Comparison of ENCODE assay signal across 8 cellular contexts in the genomic region with DNA sequence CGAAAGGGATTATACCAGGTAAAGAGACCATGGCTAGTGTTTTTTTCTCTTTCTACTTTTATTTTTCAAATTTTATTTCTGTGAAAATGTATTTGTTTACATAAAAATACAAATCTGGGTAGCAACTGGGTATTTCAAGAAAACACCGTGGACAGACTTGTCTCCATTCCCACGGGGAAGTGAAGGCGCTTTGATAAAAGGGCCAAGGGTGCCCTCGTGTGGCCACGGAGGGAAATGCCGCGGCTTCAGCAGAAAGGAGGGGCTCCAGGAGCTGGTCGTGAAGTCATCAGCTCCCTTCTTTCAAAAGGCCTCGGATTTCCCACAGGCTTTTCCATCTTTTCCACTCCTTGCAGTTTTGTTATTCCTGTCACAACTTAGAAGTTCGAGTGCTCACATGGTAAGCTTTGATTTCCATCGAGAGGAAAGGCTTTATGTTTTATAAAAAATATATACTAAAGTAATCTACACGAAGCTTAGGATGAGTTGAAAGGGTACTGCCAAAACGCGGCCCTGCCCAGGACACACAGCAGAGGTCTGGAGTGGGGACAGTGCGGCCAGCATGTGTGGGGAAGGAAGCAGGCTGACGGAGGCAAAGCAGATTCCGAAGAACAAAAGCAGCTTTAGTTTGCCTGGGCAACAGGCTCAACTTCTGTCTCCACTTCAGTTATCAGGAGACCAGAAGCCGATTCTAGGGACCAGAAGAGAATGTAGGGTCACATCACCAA. TPM values are rescaled to one million over a fixed set of nuclear protein-coding genes. Genes with fewer than 3 reads are reported as not detected.
DNase-seq lines count a peak whose midpoint lies in the region; ATAC-seq and TF ChIP-seq lines count a peak whose summit lies in the region.

No MANE protein-coding gene starts in this region.

- no peak overlapping the region for H3K4ac ChIP-seq in mesendoderm (ENCODE audit: low read depth, low read length)

- H3K4me1 ChIP-seq in HEK293 (ENCODE audit: control insufficient read depth, insufficient read depth, low read length) (no peaks in the 10 kb centered on the region), mesendoderm (ENCODE audit: control insufficient read depth, low read depth, low read length) (no peaks in the 10 kb centered on the region)

- peak; percentile 65 for TF ChIP-seq CTCF in HEK293 (tag by site-specific recombination; IDR thresholded peaks at IDR 0.05)

- H2BK120ac ChIP-seq in mesendoderm (ENCODE audit: low read depth, low read length): no peak overlapping the region

- no peaks in the 10 kb centered on the region for H3K79me2 ChIP-seq in mesendoderm (ENCODE audit: control insufficient read depth, insufficient read depth, low read length)

- H3K23ac ChIP-seq in mesendoderm (ENCODE audit: low read length): no peak overlapping the region

- H3K27me3 ChIP-seq in mesendoderm (ENCODE audit: insufficient read depth, low read length, poor library complexity): no peaks in the 10 kb centered on the region

- CTCF ChIA-PET in HEK293 (lab: Yijun Ruan, JAX): interaction anchor here (0.6 to 6.3 kb wide), 57 partner anchors 11 to 761 kb away, joined by 3 to 470 read pairs (median 4); a partner anchor contains a TSS

- POLR2A ChIA-PET in HEK293 (lab: Yijun Ruan, JAX): interaction anchor here (1.0 to 3.1 kb wide), 8 partner anchors 15 to 177 kb away, joined by 4 to 42 read pairs (median 6); a partner anchor contains a TSS

- no peak overlapping the region for H3K4me2 ChIP-seq in mesendoderm (ENCODE audit: low read length)

- DNase-seq in AML-193 (lab: John Stamatoyannopoulos, UW) (peak; percentile 24 to 28), NCI-H82 treated with DMSO at 0.1 percent for 48 hours (lab: John Stamatoyannopoulos, UW; ENCODE audit: unreplicated experiment) (peak; percentile 72), mesendoderm (peak; percentile 85)
- peak; percentile 58 to 75 for DNase-seq in activated CD8-positive, alpha-beta memory T cell treated with anti-CD3 and anti-CD28 coated beads for 1 hour (ENCODE audit: extremely low read depth in 1 of 2, low read depth in 1 of 2)
- peak; percentile 86 for DNase-seq in effector CD8-positive, alpha-beta T cell (lab: John Stamatoyannopoulos, UW)
- peak; percentile 87 for DNase-seq in stimulated activated CD8-positive, alpha-beta memory T cell treated with anti-CD3 and anti-CD28 coated beads, Interleukin-15, amount 100 ng/mL, for 1 hour (ENCODE audit: low read depth)

- H3K18ac ChIP-seq in mesendoderm (ENCODE audit: low read length): no peak overlapping the region

- no peak overlapping the region for H3K9ac ChIP-seq in mesendoderm (ENCODE audit: low read length)

- H2BK5ac ChIP-seq in mesendoderm (ENCODE audit: low read length): no peak overlapping the region

- H4K5ac ChIP-seq in mesendoderm (ENCODE audit: low read length): no peak overlapping the region

- no peak for ATAC-seq in GM18502 (IDR thresholded peaks at IDR 0.05; ENCODE audit: poor library complexity, unreplicated experiment)

- H3K36me3 ChIP-seq in HEK293 (ENCODE audit: control insufficient read depth in 2 of 2, insufficient read depth in 1 of 2, low read length in 2 of 2) (peaks cover 18 to 53% of the 10 kb centered on the region in 2 experiments; a peak in 2 of 3 replicates), mesendoderm (ENCODE audit: control insufficient read depth, insufficient read depth, low read length) (peaks cover 4% of the 10 kb centered on the region)

- no peak overlapping the region for H2AK5ac ChIP-seq in mesendoderm (ENCODE audit: low read length)

- no peak overlapping the region for H3K56ac ChIP-seq in mesendoderm (ENCODE audit: low read length)

- H2BK15ac ChIP-seq in mesendoderm (replicated peaks; ENCODE audit: low read depth): no peak overlapping the region

- H3K27ac ChIP-seq in HEK293 (ENCODE audit: extremely low read depth, low read depth, low read length) (no peak overlapping the region), mesendoderm (ENCODE audit: low read depth, low read length) (no peak overlapping the region)

- H3K4me3 ChIP-seq in HEK293 (ENCODE audit: low read depth, low read length) (no peak overlapping the region), mesendoderm (ENCODE audit: low read length) (no peak overlapping the region)

- no peaks in the 10 kb centered on the region for H3K9me3 ChIP-seq in HEK293 (ENCODE audit: control insufficient read depth, insufficient read depth, low read depth, low read length)

- WGBS in mesendoderm (ENCODE audit: extremely low coverage, insufficient coverage, low lambda C conversion rate): no CpG with 5 or more reads among the region's 19 CpGs

- peaks cover 2% of the 10 kb centered on the region for H3K79me1 ChIP-seq in mesendoderm (ENCODE audit: low read length)

- no peak overlapping the region for H4K8ac ChIP-seq in mesendoderm (ENCODE audit: low read depth, low read length)

TF ChIP-seq in HEK293, 187 proteins besides CTCF, POLR2A, EP300 and RAD21 (continues in another document):
- no peak for TF ChIP-seq ZNF426 (tag by site-specific recombination; IDR thresholded peaks at IDR 0.05)
- no peak for TF ChIP-seq ZNF747 (tag by site-specific recombination; IDR thresholded peaks at IDR 0.05)
- no peak for TF ChIP-seq ZNF514 (tag by site-specific recombination; IDR thresholded peaks at IDR 0.05)
- TF ChIP-seq ZNF701 (tag by site-specific recombination; IDR thresholded peaks at IDR 0.05): no peak
- no peak for TF ChIP-seq ZIC2 (tag by site-specific recombination; IDR thresholded peaks at IDR 0.05)
- no peak for TF ChIP-seq ZBTB17 (tag by site-specific recombination; IDR thresholded peaks at IDR 0.05)
- TF ChIP-seq, protein P1, sequence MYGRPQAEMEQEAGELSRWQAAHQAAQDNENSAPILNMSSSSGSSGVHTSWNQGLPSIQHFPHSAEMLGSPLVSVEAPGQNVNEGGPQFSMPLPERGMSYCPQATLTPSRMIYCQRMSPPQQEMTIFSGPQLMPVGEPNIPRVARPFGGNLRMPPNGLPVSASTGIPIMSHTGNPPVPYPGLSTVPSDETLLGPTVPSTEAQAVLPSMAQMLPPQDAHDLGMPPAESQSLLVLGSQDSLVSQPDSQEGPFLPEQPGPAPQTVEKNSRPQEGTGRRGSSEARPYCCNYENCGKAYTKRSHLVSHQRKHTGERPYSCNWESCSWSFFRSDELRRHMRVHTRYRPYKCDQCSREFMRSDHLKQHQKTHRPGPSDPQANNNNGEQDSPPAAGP (tag by site-specific recombination; IDR thresholded peaks at IDR 0.05): no peak
- no peak for TF ChIP-seq ZBTB21 (tag by site-specific recombination; IDR thresholded peaks at IDR 0.05)
- TF ChIP-seq ZNF292 (tag by site-specific recombination; IDR thresholded peaks at IDR 0.05; ENCODE audit: borderline replicate concordance, low read depth): no peak
- TF ChIP-seq IKZF3 (tag by site-specific recombination; IDR thresholded peaks at IDR 0.05): 0 out of 2 replicates have a peak, but pooled peaks have one; percentile 13
- TF ChIP-seq ZNF530 (tag by site-specific recombination; IDR thresholded peaks at IDR 0.05; ENCODE audit: low read depth): no peak
- no peak for TF ChIP-seq ZNF791 (tag by site-specific recombination; IDR thresholded peaks at IDR 0.05)
- TF ChIP-seq ZNF37A (tag by site-specific recombination; IDR thresholded peaks at IDR 0.05): 0 out of 2 replicates have a peak, but pooled peaks have one; percentile 1
- peak; percentile 33; the same call in 1 of the 2 replicates for TF ChIP-seq KLF8 (tag by site-specific recombination; IDR thresholded peaks at IDR 0.05)
- no peak for TF ChIP-seq ZBTB7A (tag by site-specific recombination; IDR thresholded peaks at IDR 0.05; ENCODE audit: low read depth)
- no peak for TF ChIP-seq ZNF10 (tag by site-specific recombination; IDR thresholded peaks at IDR 0.05)
- TF ChIP-seq OVOL3 (tag by site-specific recombination; IDR thresholded peaks at IDR 0.05): no peak
- 0 out of 2 replicates have a peak, but pooled peaks have one; percentile 23 for TF ChIP-seq ZNF366 (tag by site-specific recombination; conservative IDR thresholded peaks at IDR 0.05)
- no peak for TF ChIP-seq SETDB1 (IDR thresholded peaks at IDR 0.05; ENCODE audit: insufficient read length, low read length)
- no peak for TF ChIP-seq ZNF2 (tag by site-specific recombination; IDR thresholded peaks at IDR 0.05)
- TF ChIP-seq, protein P2, sequence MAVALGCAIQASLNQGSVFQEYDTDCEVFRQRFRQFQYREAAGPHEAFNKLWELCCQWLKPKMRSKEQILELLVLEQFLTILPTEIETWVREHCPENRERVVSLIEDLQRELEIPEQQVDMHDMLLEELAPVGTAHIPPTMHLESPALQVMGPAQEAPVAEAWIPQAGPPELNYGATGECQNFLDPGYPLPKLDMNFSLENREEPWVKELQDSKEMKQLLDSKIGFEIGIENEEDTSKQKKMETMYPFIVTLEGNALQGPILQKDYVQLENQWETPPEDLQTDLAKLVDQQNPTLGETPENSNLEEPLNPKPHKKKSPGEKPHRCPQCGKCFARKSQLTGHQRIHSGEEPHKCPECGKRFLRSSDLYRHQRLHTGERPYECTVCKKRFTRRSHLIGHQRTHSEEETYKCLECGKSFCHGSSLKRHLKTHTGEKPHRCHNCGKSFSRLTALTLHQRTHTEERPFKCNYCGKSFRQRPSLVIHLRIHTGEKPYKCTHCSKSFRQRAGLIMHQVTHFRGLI (tag by site-specific recombination; IDR thresholded peaks at IDR 0.05): no peak
- TF ChIP-seq, protein P3, sequence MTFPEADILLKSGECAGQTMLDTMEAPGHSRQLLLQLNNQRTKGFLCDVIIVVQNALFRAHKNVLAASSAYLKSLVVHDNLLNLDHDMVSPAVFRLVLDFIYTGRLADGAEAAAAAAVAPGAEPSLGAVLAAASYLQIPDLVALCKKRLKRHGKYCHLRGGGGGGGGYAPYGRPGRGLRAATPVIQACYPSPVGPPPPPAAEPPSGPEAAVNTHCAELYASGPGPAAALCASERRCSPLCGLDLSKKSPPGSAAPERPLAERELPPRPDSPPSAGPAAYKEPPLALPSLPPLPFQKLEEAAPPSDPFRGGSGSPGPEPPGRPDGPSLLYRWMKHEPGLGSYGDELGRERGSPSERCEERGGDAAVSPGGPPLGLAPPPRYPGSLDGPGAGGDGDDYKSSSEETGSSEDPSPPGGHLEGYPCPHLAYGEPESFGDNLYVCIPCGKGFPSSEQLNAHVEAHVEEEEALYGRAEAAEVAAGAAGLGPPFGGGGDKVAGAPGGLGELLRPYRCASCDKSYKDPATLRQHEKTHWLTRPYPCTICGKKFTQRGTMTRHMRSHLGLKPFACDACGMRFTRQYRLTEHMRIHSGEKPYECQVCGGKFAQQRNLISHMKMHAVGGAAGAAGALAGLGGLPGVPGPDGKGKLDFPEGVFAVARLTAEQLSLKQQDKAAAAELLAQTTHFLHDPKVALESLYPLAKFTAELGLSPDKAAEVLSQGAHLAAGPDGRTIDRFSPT (tag by site-specific recombination; IDR thresholded peaks at IDR 0.05): no peak
- TF ChIP-seq REPIN1 (tag by site-specific recombination; IDR thresholded peaks at IDR 0.05; ENCODE audit: low read depth): no peak
- no peak for TF ChIP-seq ZNF624 (tag by site-specific recombination; IDR thresholded peaks at IDR 0.05)
- TF ChIP-seq PRDM1 (tag by site-specific recombination; IDR thresholded peaks at IDR 0.05): no peak

RNA-seq across cellular contexts. Expression of a gene that starts 15.3 kb away (rescaled TPM):
- polyA plus RNA-seq in mesendoderm (2013, experiment 1 of 2): 10.1 TPM
- 10.7 TPM for polyA plus RNA-seq in mesendoderm (2013, experiment 2 of 2)

Comparison
In these comparisons a context has a peak if more than half of its experiments do, and no peak if none do; other contexts are left out.
1. DNase-seq: peak in every context shown above with its lines; median percentile 87 in stimulated activated CD8-positive, alpha-beta memory T cell treated with anti-CD3 and anti-CD28 coated beads, Interleukin-15, amount 100 ng/mL, for 1 hour; 86 in effector CD8-positive, alpha-beta T cell; 85 in mesendoderm; 72 in NCI-H82 treated with DMSO at 0.1 percent for 48 hours; 66 in activated CD8-positive, alpha-beta memory T cell treated with anti-CD3 and anti-CD28 coated beads for 1 hour; 26 in AML-193.